In genomic region chrX:111680988-111681779, GRCh38 we compare ENCODE assay signal across 8 cellular contexts. TPM values are rescaled to one million over a fixed set of nuclear protein-coding genes. Genes with fewer than 3 reads are reported as not detected.
A peak's percentile ranks its signal among the peaks of the same experiment; 100 is the strongest.
DNase-seq lines count a peak whose midpoint lies in the region; ATAC-seq and TF ChIP-seq lines count a peak whose summit lies in the region.

ALG13 (plus strand) TSS chrX:111681170; CDS start chrX:111681219, 49 bp downstream.

- H3K9me3 ChIP-seq in osteoblast (ENCODE audit: low read depth, low read length) = no peaks in the 10 kb centered on the region
- no peaks in the 10 kb centered on the region for H3K9me3 ChIP-seq in thoracic aorta

- peaks cover 5% of the 10 kb centered on the region for H3K4me1 ChIP-seq in osteoblast (ENCODE audit: insufficient read depth, low read length)
- peaks cover 0 to 10% of the 10 kb centered on the region in 2 donors for H3K4me1 ChIP-seq in thoracic aorta (ENCODE audit: control insufficient read depth in 1 of 2, low read depth in 2 of 2)

- peak; percentile 91 for DNase-seq in GM12865 (ENCODE audit: low read depth)
- DNase-seq in NCI-H1105 (lab: John Stamatoyannopoulos, UW) = peak; percentile 86
- peak; percentile 58 for DNase-seq in SKM-1 treated with dmso at 0.1 percent for 144 hours (lab: John Stamatoyannopoulos, UW; ENCODE audit: unreplicated experiment)
- DNase-seq in activated naive CD8-positive, alpha-beta T cell treated with anti-CD3 and anti-CD28 coated beads for 36 hours = peak; percentile 84
- peak; percentile 83 for DNase-seq in glutamatergic neuron
- DNase-seq in osteoblast (ENCODE audit: insufficient read length, low spot score, missing footprints) = peak; percentile 94
- peak; percentile 52 for DNase-seq in thoracic aorta (ENCODE audit: low spot score)

- H3K27me3 ChIP-seq in osteoblast (ENCODE audit: insufficient read depth, low read length) = peaks cover 9% of the 10 kb centered on the region
- no peaks in the 10 kb centered on the region for H3K27me3 ChIP-seq in thoracic aorta (replicated peaks; ENCODE audit: insufficient read depth)

- H3K27ac ChIP-seq in osteoblast (ENCODE audit: low read depth, low read length) (peak within 1 kb of the TSS; percentile 99), thoracic aorta (peak within 1 kb of the TSS; percentile 95)

- H3K4me3 ChIP-seq in GM12865 (ENCODE audit: low read depth, low read length) (peak within 1 kb of the TSS; percentile 91), osteoblast (ENCODE audit: insufficient read depth, low read length) (peak within 1 kb of the TSS; percentile 83), thoracic aorta (peak within 1 kb of the TSS; percentile 79)

- ATAC-seq in HG02642 (IDR thresholded peaks at IDR 0.05; ENCODE audit: poor library complexity, unreplicated experiment) = peak; percentile 99
- peak; percentile 94 for ATAC-seq in thoracic aorta (ENCODE audit: insufficient number of reproducible peaks, low FRiP score, low read depth)

- TF ChIP-seq CTCF in GM12865 (IDR thresholded peaks at IDR 0.05; ENCODE audit: insufficient read depth, low read depth, low read length, missing control alignments) (peak; percentile 63), glutamatergic neuron (IDR thresholded peaks at IDR 0.05; ENCODE audit: partially characterized antibody, unreplicated experiment) (peak; percentile 79), osteoblast (IDR thresholded peaks at IDR 0.05; ENCODE audit: extremely low read depth, low read depth, low read length) (peak; percentile 62), thoracic aorta (IDR thresholded peaks at IDR 0.05) (peak; percentile 73)

- H3K36me3 ChIP-seq in osteoblast (ENCODE audit: insufficient read depth, low read length) (peaks cover 20% of the 10 kb centered on the region), thoracic aorta (no peaks in the 10 kb centered on the region)

- peaks cover 12% of the 10 kb centered on the region for H3K4me1 Mint-ChIP-seq in activated naive CD8-positive, alpha-beta T cell treated with anti-CD3 and anti-CD28 coated beads for 36 hours
- H3K4me1 Mint-ChIP-seq in glutamatergic neuron (ENCODE audit: low read depth, unreplicated experiment) = peaks cover 6% of the 10 kb centered on the region

- H3K9me3 Mint-ChIP-seq in activated naive CD8-positive, alpha-beta T cell treated with anti-CD3 and anti-CD28 coated beads for 36 hours = no peaks in the 10 kb centered on the region
- H3K9me3 Mint-ChIP-seq in glutamatergic neuron (ENCODE audit: unreplicated experiment) = no peaks in the 10 kb centered on the region

- peak within 1 kb of the TSS; percentile 76 for H2AFZ ChIP-seq in osteoblast (ENCODE audit: low read length)

- no peaks in the 10 kb centered on the region for H3K27me3 Mint-ChIP-seq in activated naive CD8-positive, alpha-beta T cell treated with anti-CD3 and anti-CD28 coated beads for 36 hours
- H3K27me3 Mint-ChIP-seq in glutamatergic neuron (ENCODE audit: unreplicated experiment) = no peaks in the 10 kb centered on the region

- H3K36me3 Mint-ChIP-seq in activated naive CD8-positive, alpha-beta T cell treated with anti-CD3 and anti-CD28 coated beads for 36 hours = peaks cover 21% of the 10 kb centered on the region
- no peaks in the 10 kb centered on the region for H3K36me3 Mint-ChIP-seq in glutamatergic neuron (ENCODE audit: unreplicated experiment)

- H3K79me2 ChIP-seq in osteoblast (ENCODE audit: insufficient read depth, low read length) = peaks cover 20% of the 10 kb centered on the region

- peak within 1 kb of the TSS; percentile 85 for H3K4me3 Mint-ChIP-seq in activated naive CD8-positive, alpha-beta T cell treated with anti-CD3 and anti-CD28 coated beads for 36 hours
- peak within 1 kb of the TSS; percentile 83 for H3K4me3 Mint-ChIP-seq in glutamatergic neuron (ENCODE audit: unreplicated experiment)

- peak within 1 kb of the TSS; percentile 96 for H3K27ac Mint-ChIP-seq in activated naive CD8-positive, alpha-beta T cell treated with anti-CD3 and anti-CD28 coated beads for 36 hours
- peak within 1 kb of the TSS; percentile 86 for H3K27ac Mint-ChIP-seq in glutamatergic neuron (ENCODE audit: unreplicated experiment)

- peak within 1 kb of the TSS; percentile 91 for H3K4me2 ChIP-seq in osteoblast (ENCODE audit: insufficient read depth, low read length)

- H4K20me1 ChIP-seq in osteoblast (ENCODE audit: insufficient read depth, low read length) = peaks cover 10% of the 10 kb centered on the region

RNA-seq across cellular contexts. Expression of gene ALG13, which starts in this region (rescaled TPM):
- 10 to 100 TPM; 48.1 to 53.5 TPM for total RNA-seq in activated naive CD8-positive, alpha-beta T cell treated with anti-CD3 and anti-CD28 coated beads for 36 hours
- total RNA-seq in glutamatergic neuron (ENCODE audit: unreplicated experiment) (33.4 TPM), osteoblast (51.4 and 61.9 TPM in 2 replicates), thoracic aorta (10 to 100 TPM; 43.3 to 75.0 TPM)

Comparison
In these comparisons a context has a peak if more than half of its experiments do, and no peak if none do; other contexts are left out.
1. Peak in every context shown above with its lines: DNase-seq, ATAC-seq, H3K4me3 ChIP-seq and H3K27ac ChIP-seq.